In the genomic region with DNA sequence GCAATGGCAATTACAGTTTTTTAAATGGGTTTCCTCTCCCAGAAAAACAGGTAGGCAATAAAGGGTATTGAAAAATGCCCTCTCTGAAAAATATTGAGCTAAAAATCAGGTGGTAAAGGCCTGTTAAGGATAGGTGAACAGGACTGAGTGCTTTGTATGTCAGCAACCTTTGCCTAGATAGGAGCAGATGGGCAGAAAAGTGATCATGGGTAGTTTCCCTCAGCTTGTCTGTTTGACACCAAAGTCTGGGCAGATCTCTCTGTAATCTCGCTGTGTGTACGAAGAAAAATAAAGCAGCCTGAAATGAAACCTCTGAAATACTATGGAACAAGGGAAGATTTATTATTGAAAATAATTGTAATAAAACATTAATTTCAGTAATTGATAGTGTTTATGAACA, we compare ENCODE assay signal across 26 cellular contexts. TPM values are rescaled to one million over a fixed set of nuclear protein-coding genes. Genes with fewer than 3 reads are reported as not detected.
"Had no signal": no experiment of that assay in that cellular context is flagged by ENCODE, and none has a peak within 500 bp of the region (broad histone marks: within the 10 kb centered on the region; RNA-seq: fewer than 3 reads in every experiment).

No MANE protein-coding gene starts in this region.

- ATAC-seq: activated CD8-positive, alpha-beta T cell treated with anti-CD3 and anti-CD28 coated beads for 36 hours; activated naive CD8-positive, alpha-beta T cell treated with anti-CD3 and anti-CD28 coated beads, Interleukin-2, amount 50 U/mL, for 24 hours; left lung; psoas muscle; sciatic nerve; SK-N-SH treated with all-trans-retinoic acid at 6 μM for 48 hours; stimulated activated effector memory CD8-positive, alpha-beta T cell treated with anti-CD3 and anti-CD28 coated beads, Interleukin-12 subunit alpha, Interleukin-12 subunit beta, amount 100 ng/mL, for 72 hours; T-cell; upper lobe of right lung had no signal

- H3K36me3 ChIP-seq: breast epithelium, left lung, neural progenitor cell, stomach, upper lobe of right lung had no signal

- H3K4me3 Mint-ChIP-seq: activated B cell treated with CpG ODN at 0.5 μM for 24 hours; activated CD8-positive, alpha-beta T cell treated with anti-CD3 and anti-CD28 coated beads for 36 hours; activated naive CD4-positive, alpha-beta T cell treated with anti-CD3 and anti-CD28 coated beads, Interleukin-2, amount 10 ng/mL, durations not matched to agents 7 days and 5 days; activated naive CD8-positive, alpha-beta T cell treated with anti-CD3 and anti-CD28 coated beads, Interleukin-2, amount 50 U/mL, for 24 hours; activated T-cell treated with anti-CD3 and anti-CD28 coated beads, Interleukin-2, amount 50 U/mL, for 24 hours; memory B cell; naive B cell; neural progenitor cell; stimulated activated effector memory CD8-positive, alpha-beta T cell treated with anti-CD3 and anti-CD28 coated beads, Interleukin-12 subunit alpha, Interleukin-12 subunit beta, amount 100 ng/mL, for 72 hours; T-cell had no signal

- H3K9ac ChIP-seq: neural progenitor cell had no signal

- H3K4me1 ChIP-seq: breast epithelium, left lung, psoas muscle, upper lobe of right lung had no signal

- H2AFZ ChIP-seq: neural progenitor cell had no signal

- H3K27ac ChIP-seq: left lung, neural progenitor cell, psoas muscle, upper lobe of right lung had no signal

- H3K27ac Mint-ChIP-seq: activated B cell treated with CpG ODN at 0.5 μM for 24 hours; activated CD8-positive, alpha-beta T cell treated with anti-CD3 and anti-CD28 coated beads for 36 hours; activated naive CD4-positive, alpha-beta T cell treated with anti-CD3 and anti-CD28 coated beads, Interleukin-2, amount 10 ng/mL, durations not matched to agents 7 days and 5 days; activated naive CD8-positive, alpha-beta T cell treated with anti-CD3 and anti-CD28 coated beads, Interleukin-2, amount 50 U/mL, for 24 hours; activated T-cell treated with anti-CD3 and anti-CD28 coated beads, Interleukin-2, amount 50 U/mL, for 24 hours; activated T-helper 2 cell treated with anti-CD3 and anti-CD28 coated beads, Interferon-gamma antibody, Interleukin-2, Interleukin-4, amounts not matched to agents 10 μg/mL and 5 μg/mL and 100 μg/mL, durations not matched to agents 14 hours and 24 hours and 36 hours; memory B cell; naive B cell; neural progenitor cell; stimulated activated effector memory CD8-positive, alpha-beta T cell treated with anti-CD3 and anti-CD28 coated beads, Interleukin-12 subunit alpha, Interleukin-12 subunit beta, amount 100 ng/mL, for 72 hours; T-cell had no signal

- H3K27me3 ChIP-seq: breast epithelium, left lung, neural progenitor cell, stomach, upper lobe of right lung had no signal

- H3K4me3 ChIP-seq: left lung, neural progenitor cell, psoas muscle, smooth muscle cell, stomach, upper lobe of right lung had no signal

- H3K27me3 Mint-ChIP-seq: activated B cell treated with CpG ODN at 0.5 μM for 24 hours; activated CD8-positive, alpha-beta T cell treated with anti-CD3 and anti-CD28 coated beads for 36 hours; activated naive CD4-positive, alpha-beta T cell treated with anti-CD3 and anti-CD28 coated beads, Interleukin-2, amount 10 ng/mL, durations not matched to agents 7 days and 5 days; activated naive CD8-positive, alpha-beta T cell treated with anti-CD3 and anti-CD28 coated beads, Interleukin-2, amount 50 U/mL, for 24 hours; activated T-cell treated with anti-CD3 and anti-CD28 coated beads, Interleukin-2, amount 50 U/mL, for 24 hours; naive B cell; T-cell had no signal

- H3K9me3 Mint-ChIP-seq: activated naive CD4-positive, alpha-beta T cell treated with anti-CD3 and anti-CD28 coated beads, Interleukin-2, amount 10 ng/mL, durations not matched to agents 7 days and 5 days; activated naive CD8-positive, alpha-beta T cell treated with anti-CD3 and anti-CD28 coated beads, Interleukin-2, amount 50 U/mL, for 24 hours; memory B cell; neural progenitor cell; stimulated activated effector memory CD8-positive, alpha-beta T cell treated with anti-CD3 and anti-CD28 coated beads, Interleukin-12 subunit alpha, Interleukin-12 subunit beta, amount 100 ng/mL, for 72 hours had no signal

- H3K4me2 ChIP-seq: neural progenitor cell, smooth muscle cell had no signal

- H3K36me3 Mint-ChIP-seq: activated naive CD4-positive, alpha-beta T cell treated with anti-CD3 and anti-CD28 coated beads, Interleukin-2, amount 10 ng/mL, durations not matched to agents 7 days and 5 days; memory B cell; naive B cell; neural progenitor cell; stimulated activated effector memory CD8-positive, alpha-beta T cell treated with anti-CD3 and anti-CD28 coated beads, Interleukin-12 subunit alpha, Interleukin-12 subunit beta, amount 100 ng/mL, for 72 hours; T-cell had no signal

- DNase-seq: activated B cell treated with CpG ODN at 0.5 μM for 24 hours; activated CD4-positive, alpha-beta T cell treated with anti-CD3 and anti-CD28 coated beads for 4 hours; activated CD8-positive, alpha-beta T cell treated with anti-CD3 and anti-CD28 coated beads for 36 hours; activated naive CD4-positive, alpha-beta T cell treated with anti-CD3 and anti-CD28 coated beads, Interleukin-2, amount 10 ng/mL, durations not matched to agents 7 days and 5 days; activated naive CD8-positive, alpha-beta T cell treated with anti-CD3 and anti-CD28 coated beads, Interleukin-2, amount 50 U/mL, for 24 hours; activated T-cell treated with anti-CD3 and anti-CD28 coated beads, Interleukin-2, amount 50 U/mL, for 24 hours; aorta; cortex of kidney; hippocampal formation; islet precursor cell; left lung; naive B cell; psoas muscle; stimulated activated CD4-positive, alpha-beta T cell treated with anti-CD3 and anti-CD28 coated beads, Interleukin-4, amount 100 ng/mL, for 24 hours; stomach; T-cell; upper lobe of right lung had no signal

- H3K9me3 ChIP-seq: breast epithelium, left lung, psoas muscle, stomach, upper lobe of right lung had no signal

- H3K4me1 Mint-ChIP-seq: activated B cell treated with CpG ODN at 0.5 μM for 24 hours; activated naive CD4-positive, alpha-beta T cell treated with anti-CD3 and anti-CD28 coated beads, Interleukin-2, amount 10 ng/mL, durations not matched to agents 7 days and 5 days; activated naive CD8-positive, alpha-beta T cell treated with anti-CD3 and anti-CD28 coated beads, Interleukin-2, amount 50 U/mL, for 24 hours; memory B cell; naive B cell; neural progenitor cell; stimulated activated effector memory CD8-positive, alpha-beta T cell treated with anti-CD3 and anti-CD28 coated beads, Interleukin-12 subunit alpha, Interleukin-12 subunit beta, amount 100 ng/mL, for 72 hours; T-cell had no signal

RNA-seq across cellular contexts. Expression of gene RNF180, which starts 15.8 kb away (rescaled TPM):
- total RNA-seq: activated B cell treated with CpG ODN at 0.5 μM for 24 hours; activated CD8-positive, alpha-beta T cell treated with anti-CD3 and anti-CD28 coated beads for 36 hours; activated T-helper 2 cell treated with anti-CD3 and anti-CD28 coated beads, Interferon-gamma antibody, Interleukin-2, Interleukin-4, amounts not matched to agents 10 μg/mL and 5 μg/mL and 100 μg/mL, durations not matched to agents 14 hours and 24 hours and 36 hours; mononuclear cell; T-cell had no signal
